ENCODE assay signal across 8 cellular contexts in the genomic region with DNA sequence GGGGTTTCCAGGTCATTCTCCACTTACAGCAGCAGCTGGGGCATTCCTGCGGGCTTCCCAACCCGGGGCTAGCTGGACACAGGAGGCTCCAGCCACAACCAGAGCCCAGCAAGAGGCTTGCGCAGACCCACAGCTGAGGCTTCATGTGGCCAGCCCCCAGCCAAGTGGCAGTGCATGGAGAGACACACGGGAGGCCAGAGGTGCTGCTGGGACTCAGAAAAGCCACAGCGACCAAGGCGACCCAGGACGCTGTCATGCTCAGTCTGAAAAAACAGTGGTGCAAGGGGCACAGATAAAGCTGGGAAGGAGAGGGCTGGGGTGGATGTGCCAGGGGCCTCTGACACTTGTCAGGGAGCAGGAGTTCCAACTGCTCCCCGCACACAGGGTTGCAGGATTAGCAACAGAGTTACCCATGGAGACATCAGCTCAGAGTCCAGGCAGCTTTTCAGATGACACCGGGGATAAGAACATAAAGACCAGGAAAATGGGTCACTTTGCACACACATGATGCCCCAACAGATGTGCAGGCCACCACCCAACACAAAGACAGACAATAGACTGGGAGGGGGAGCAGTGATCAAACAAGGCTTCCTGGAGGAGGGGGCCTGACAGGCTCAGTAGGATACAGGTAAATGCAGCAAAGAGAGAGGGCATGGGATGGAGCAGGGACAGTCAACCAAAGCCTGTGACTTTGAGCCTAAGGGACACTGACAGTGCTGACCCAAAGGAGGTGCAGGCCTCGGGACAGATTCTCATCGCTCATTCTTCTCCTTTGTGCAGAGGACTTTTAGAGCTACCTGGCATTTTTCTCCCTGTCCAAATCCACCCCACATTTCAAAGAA. TPM values are rescaled to one million over a fixed set of nuclear protein-coding genes. Genes with fewer than 3 reads are reported as not detected.
DNase-seq lines count a peak whose midpoint lies in the region; TF ChIP-seq lines count a peak whose summit lies in the region.

No MANE protein-coding gene starts in this region.

- peak overlapping the region; percentile 93 to 98 (median 94) for H3K4me3 Mint-ChIP-seq in CD8-positive, alpha-beta memory T cell

- H3K9me3 ChIP-seq in CD8-positive, alpha-beta memory T cell (ENCODE audit: low read length): no peaks in the 10 kb centered on the region
- no peaks in the 10 kb centered on the region for H3K9me3 ChIP-seq in ovary

- intact Hi-C loops in ovary (cut with DNase I): loop anchor here (2.0 to 5.0 kb wide), 3 partner anchors 33 to 95 kb away; a partner anchor contains a TSS

- H3K27ac Mint-ChIP-seq in CD8-positive, alpha-beta memory T cell: peak overlapping the region in 7 of 8 donors; percentile 82 to 98 (median 97)

- no peak for TF ChIP-seq CTCF in epithelial cell of esophagus (IDR thresholded peaks at IDR 0.05; ENCODE audit: insufficient read depth, low read depth, low read length, missing control alignments)
- TF ChIP-seq CTCF in ovary (IDR thresholded peaks at IDR 0.05): no peak

- no peaks in the 10 kb centered on the region for H3K27me3 Mint-ChIP-seq in CD8-positive, alpha-beta memory T cell

- DNase-seq in CD8-positive, alpha-beta memory T cell: peak in 1 of 5 donors; percentile 42
- no peak for DNase-seq in epithelial cell of esophagus (ENCODE audit: low read depth)
- DNase-seq in ovary: peak in 4 of 5 donors; percentile 35 to 48 (median 36)
- no peak for DNase-seq in activated gamma-delta T cell (lab: John Stamatoyannopoulos, UW)
- DNase-seq in SKM-1 treated with dmso at 0.1 percent for 144 hours (lab: John Stamatoyannopoulos, UW; ENCODE audit: unreplicated experiment): no peak
- no peak for DNase-seq in NCI-H1417 treated with DMSO at 0.1 percent for 48 hours (lab: John Stamatoyannopoulos, UW)
- DNase-seq in SKM-1 (lab: John Stamatoyannopoulos, UW; ENCODE audit: unreplicated experiment): no peak

- POLR2A ChIA-PET in CD8-positive, alpha-beta memory T cell (lab: Charles Lee): interaction anchor here (0.6 to 20.1 kb wide), 15 partner anchors 9 to 131 kb away, joined by 3 to 1366 read pairs (median 5); a partner anchor contains a TSS

- H3K36me3 Mint-ChIP-seq in CD8-positive, alpha-beta memory T cell: peaks cover 0 to 33% (median 0%) of the 10 kb centered on the region in 3 donors

- 62 to 67% (median 65%) methylated on average over 9 to 11 of the region's 11 CpGs for WGBS in ovary, 3 donors

- no peak for TF ChIP-seq POLR2A in ovary (IDR thresholded peaks at IDR 0.05)

- H3K36me3 ChIP-seq in CD8-positive, alpha-beta memory T cell (ENCODE audit: insufficient read depth, low read length): no peaks in the 10 kb centered on the region
- H3K36me3 ChIP-seq in ovary: no peaks in the 10 kb centered on the region

- peaks cover 51% of the 10 kb centered on the region for H3K4me1 ChIP-seq in CD8-positive, alpha-beta memory T cell (ENCODE audit: insufficient read depth, low read length)
- peaks cover 22% of the 10 kb centered on the region for H3K4me1 ChIP-seq in ovary (ENCODE audit: insufficient read depth)

- CTCF ChIA-PET in CD8-positive, alpha-beta memory T cell (lab: Charles Lee): interaction anchor here (0.6 to 11.7 kb wide), 27 partner anchors 10 to 173 kb away, joined by 3 to 448 read pairs (median 5); a partner anchor contains a TSS

- no peaks in the 10 kb centered on the region for H3K27me3 ChIP-seq in CD8-positive, alpha-beta memory T cell (ENCODE audit: insufficient read depth, low read length, poor library complexity, severe bottlenecking)
- no peaks in the 10 kb centered on the region for H3K27me3 ChIP-seq in ovary

- H3K9me3 Mint-ChIP-seq in CD8-positive, alpha-beta memory T cell: no peaks in the 10 kb centered on the region

- no peak for TF ChIP-seq EP300 in ovary (IDR thresholded peaks at IDR 0.05)

- H3K4me1 Mint-ChIP-seq in CD8-positive, alpha-beta memory T cell: peaks cover 48 to 53% (median 50%) of the 10 kb centered on the region in 3 donors

- H3K27ac ChIP-seq in CD8-positive, alpha-beta memory T cell (ENCODE audit: low read depth, low read length): peak overlapping the region; percentile 98
- H3K27ac ChIP-seq in ovary: no peak overlapping the region

- H3K4me3 ChIP-seq in CD8-positive, alpha-beta memory T cell (ENCODE audit: low read length): peak overlapping the region; percentile 85
- peak overlapping the region; percentile 39 for H3K4me3 ChIP-seq in epithelial cell of esophagus (ENCODE audit: low read length)
- peak overlapping the region; percentile 86 for H3K4me3 ChIP-seq in ovary

TF ChIP-seq in PFSK-1, 5 proteins besides CTCF, POLR2A, EP300 and RAD21:
- TF ChIP-seq FOXP2 (optimal IDR thresholded peaks at IDR 0.05; ENCODE audit: borderline replicate concordance, extremely low read depth, extremely low read length, insufficient read depth): no peak
- TF ChIP-seq, protein P1, sequence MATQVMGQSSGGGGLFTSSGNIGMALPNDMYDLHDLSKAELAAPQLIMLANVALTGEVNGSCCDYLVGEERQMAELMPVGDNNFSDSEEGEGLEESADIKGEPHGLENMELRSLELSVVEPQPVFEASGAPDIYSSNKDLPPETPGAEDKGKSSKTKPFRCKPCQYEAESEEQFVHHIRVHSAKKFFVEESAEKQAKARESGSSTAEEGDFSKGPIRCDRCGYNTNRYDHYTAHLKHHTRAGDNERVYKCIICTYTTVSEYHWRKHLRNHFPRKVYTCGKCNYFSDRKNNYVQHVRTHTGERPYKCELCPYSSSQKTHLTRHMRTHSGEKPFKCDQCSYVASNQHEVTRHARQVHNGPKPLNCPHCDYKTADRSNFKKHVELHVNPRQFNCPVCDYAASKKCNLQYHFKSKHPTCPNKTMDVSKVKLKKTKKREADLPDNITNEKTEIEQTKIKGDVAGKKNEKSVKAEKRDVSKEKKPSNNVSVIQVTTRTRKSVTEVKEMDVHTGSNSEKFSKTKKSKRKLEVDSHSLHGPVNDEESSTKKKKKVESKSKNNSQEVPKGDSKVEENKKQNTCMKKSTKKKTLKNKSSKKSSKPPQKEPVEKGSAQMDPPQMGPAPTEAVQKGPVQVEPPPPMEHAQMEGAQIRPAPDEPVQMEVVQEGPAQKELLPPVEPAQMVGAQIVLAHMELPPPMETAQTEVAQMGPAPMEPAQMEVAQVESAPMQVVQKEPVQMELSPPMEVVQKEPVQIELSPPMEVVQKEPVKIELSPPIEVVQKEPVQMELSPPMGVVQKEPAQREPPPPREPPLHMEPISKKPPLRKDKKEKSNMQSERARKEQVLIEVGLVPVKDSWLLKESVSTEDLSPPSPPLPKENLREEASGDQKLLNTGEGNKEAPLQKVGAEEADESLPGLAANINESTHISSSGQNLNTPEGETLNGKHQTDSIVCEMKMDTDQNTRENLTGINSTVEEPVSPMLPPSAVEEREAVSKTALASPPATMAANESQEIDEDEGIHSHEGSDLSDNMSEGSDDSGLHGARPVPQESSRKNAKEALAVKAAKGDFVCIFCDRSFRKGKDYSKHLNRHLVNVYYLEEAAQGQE (IDR thresholded peaks at IDR 0.05; ENCODE audit: insufficient read depth in 1 of 2, low read depth in 2 of 2, low read length in 2 of 2): no peak
- peak; percentile 75 for TF ChIP-seq POLR2AphosphoS5 (IDR thresholded peaks at IDR 0.05; ENCODE audit: low read depth, low read length)
- TF ChIP-seq TAF1 (IDR thresholded peaks at IDR 0.05; ENCODE audit: borderline replicate concordance, insufficient read depth, low read length): 0 out of 2 replicates have a peak, but pooled peaks have one; percentile 20
- no peak for TF ChIP-seq SIN3A (IDR thresholded peaks at IDR 0.05; ENCODE audit: borderline replicate concordance, insufficient read depth, low read length)

RNA-seq across cellular contexts. Expression of a gene that starts 6.9 kb away (rescaled TPM):
- total RNA-seq in CD8-positive, alpha-beta memory T cell: 100 to 1,000 TPM; 196 to 204 TPM
- 2.7 TPM for polyA plus RNA-seq in CD8-positive, alpha-beta memory T cell
- polyA plus RNA-seq in PFSK-1 (2012; ENCODE audit: insufficient read length, low read depth): 67.8 TPM
- total RNA-seq in ovary: 100 to 1,000 TPM; 175 to 850 (median 372) TPM
- polyA plus RNA-seq in ovary: 100 to 1,000 TPM; 216 to 268 TPM

RNA-seq across cellular contexts. Expression of a gene that starts 29.3 kb away (rescaled TPM):
- total RNA-seq in CD8-positive, alpha-beta memory T cell: 10 to 100 TPM; 44.9 to 49.8 TPM
- 60.6 TPM for polyA plus RNA-seq in CD8-positive, alpha-beta memory T cell
- polyA plus RNA-seq in PFSK-1 (2012; ENCODE audit: insufficient read length, low read depth): 62.0 TPM
- total RNA-seq in ovary: 10 to 100 TPM; 21.2 to 41.7 (median 25.5) TPM
- polyA plus RNA-seq in ovary: 10 to 100 TPM in 1 of 2 donors, 1 to 10 TPM in 1; 4.3 to 15.8 TPM

RNA-seq across cellular contexts. Expression of a gene that starts 33.3 kb away (rescaled TPM):
- 10 to 100 TPM; 13.3 to 13.8 TPM for total RNA-seq in CD8-positive, alpha-beta memory T cell
- 14.6 TPM for polyA plus RNA-seq in CD8-positive, alpha-beta memory T cell
- 0.99 TPM for polyA plus RNA-seq in PFSK-1 (2012; ENCODE audit: insufficient read length, low read depth)
- total RNA-seq in ovary: 1 to 10 TPM; 3.2 to 8.7 (median 4.6) TPM
- 1 to 10 TPM; 2.7 to 3.4 TPM for polyA plus RNA-seq in ovary

Comparison
In these comparisons a context has a peak if more than half of its experiments do, and no peak if none do; other contexts are left out.
1. DNase-seq: peak in ovary (4 of 5); none in epithelial cell of esophagus (single experiment), activated gamma-delta T cell (single experiment), SKM-1 treated with dmso at 0.1 percent for 144 hours (single experiment), NCI-H1417 treated with DMSO at 0.1 percent for 48 hours (single experiment) and SKM-1 (single experiment).
2. Peak in every context shown above with its lines, with median percentiles within 50 percentile points of each other: H3K4me3 ChIP-seq.